In genomic region chr5:59506285-59506877, GRCh38 we compare ENCODE assay signal across 8 cellular contexts.
DNase-seq lines count a peak whose midpoint lies in the region; ATAC-seq, FAIRE-seq and TF ChIP-seq lines count a peak whose summit lies in the region.

No MANE protein-coding gene starts in this region.

- H3K9ac ChIP-seq in KMS-11 = no peak overlapping the region

- no peaks in the 10 kb centered on the region for H3K36me3 ChIP-seq in KMS-11 (ENCODE audit: insufficient read depth)
- H3K36me3 ChIP-seq in kidney epithelial cell (ENCODE audit: control insufficient read depth, insufficient read depth, low read length) = no peaks in the 10 kb centered on the region

- no peak overlapping the region for H3K27ac ChIP-seq in KMS-11

- peak; percentile 55 for FAIRE-seq in TTC549 (lab: Jason Lieb, UNC)

- H3K4me3 ChIP-seq in AG10803 (ENCODE audit: low read length) = no peak overlapping the region
- H3K4me3 ChIP-seq in KMS-11 (IDR thresholded peaks at IDR 0.05; ENCODE audit: insufficient read depth, low read depth, low read length) = no peak overlapping the region
- H3K4me3 ChIP-seq in kidney epithelial cell (ENCODE audit: low read depth, low read length) = no peak overlapping the region

- DNase-seq in AG10803 (ENCODE audit: low read depth) (peak; percentile 62), kidney epithelial cell (ENCODE audit: low read depth) (no peak), Ammon's horn (ENCODE audit: low spot score) (no peak), foreskin melanocyte (no peak)

- no peak overlapping the region for H3K4me2 ChIP-seq in KMS-11

- H4K20me1 ChIP-seq in KMS-11 (ENCODE audit: insufficient read depth) = no peaks in the 10 kb centered on the region

- TF ChIP-seq CTCF in AG10803 (conservative IDR thresholded peaks at IDR 0.05; ENCODE audit: low read length) = peak; percentile 65
- TF ChIP-seq CTCF in KMS-11 (conservative IDR thresholded peaks at IDR 0.05; ENCODE audit: low read depth, low read length) = peak; percentile 94
- TF ChIP-seq CTCF in kidney epithelial cell (IDR thresholded peaks at IDR 0.05; ENCODE audit: insufficient read depth, low read length, poor library complexity, severe bottlenecking) = peak; percentile 18

- H3K79me2 ChIP-seq in KMS-11 (ENCODE audit: insufficient read depth, low read depth) = no peaks in the 10 kb centered on the region

- peaks cover 21% of the 10 kb centered on the region for H3K4me1 ChIP-seq in KMS-11 (ENCODE audit: low read depth, poor library complexity, severe bottlenecking)

- no peaks in the 10 kb centered on the region for H3K27me3 ChIP-seq in KMS-11 (ENCODE audit: insufficient read depth, low read depth)
- no peaks in the 10 kb centered on the region for H3K27me3 ChIP-seq in kidney epithelial cell (ENCODE audit: control insufficient read depth, insufficient read depth, low read length)

- ATAC-seq in GM18868 (IDR thresholded peaks at IDR 0.05; ENCODE audit: unreplicated experiment) (no peak), GM21786 (IDR thresholded peaks at IDR 0.05; ENCODE audit: unreplicated experiment) (no peak)

- H2AFZ ChIP-seq in KMS-11 (ENCODE audit: low read depth) = no peak overlapping the region

Comparison
In these comparisons a context has a peak if more than half of its experiments do, and no peak if none do; other contexts are left out.
1. CTCF ChIP-seq: peak in every context shown above with its lines; median percentile 94 in KMS-11; 65 in AG10803; 18 in kidney epithelial cell.